8 cellular contexts compared by ENCODE assay signal in genomic region chr2:175181877-175182308, GRCh38. TPM values are rescaled to one million over a fixed set of nuclear protein-coding genes. Genes with fewer than 3 reads are reported as not detected.
A peak's percentile ranks its signal among the peaks of the same experiment; 100 is the strongest.
DNase-seq lines count a peak whose midpoint lies in the region; ATAC-seq, FAIRE-seq and TF ChIP-seq lines count a peak whose summit lies in the region.

No MANE protein-coding gene starts in this region.

- H3K14ac ChIP-seq in H1 (ENCODE audit: insufficient read length) = no peak overlapping the region

- H3K79me2 ChIP-seq in DND-41 (ENCODE audit: insufficient read depth, low read length) (peaks cover 50% of the 10 kb centered on the region), H1 (ENCODE audit: control insufficient read depth in 1 of 2, insufficient read depth in 2 of 2, low read length in 2 of 2) (peaks cover 0 to 21% of the 10 kb centered on the region in 2 experiments; a peak in 2 of 4 replicates)

- TF ChIP-seq POLR2A in NB4 (IDR thresholded peaks at IDR 0.05; ENCODE audit: extremely low read depth, insufficient read length) (no peak), H1 (IDR thresholded peaks at IDR 0.05; ENCODE audit: control extremely low read depth in 1 of 2, low read depth in 2 of 2, low read length in 2 of 2) (no peak; a peak in 1 of 3 replicates)

- H4K20me1 ChIP-seq in DND-41 (ENCODE audit: insufficient read depth, low read length) = peaks cover 25% of the 10 kb centered on the region
- H4K20me1 ChIP-seq in H1 (replicated peaks in 1 of 2; ENCODE audit: control insufficient read depth in 1 of 2, insufficient read depth in 2 of 2, low read length in 2 of 2) = peaks cover 0 to 3% of the 10 kb centered on the region in 2 experiments

- H3K4me3 ChIP-seq in DND-41 (ENCODE audit: low read depth in 1 of 2, low read length in 2 of 2) (peak overlapping the region; percentile 91 to 94; a peak in 3 of 4 replicates), NB4 (ENCODE audit: low read depth, low read length) (peak overlapping the region; percentile 54), H1 (ENCODE audit: extremely low read depth in 1 of 4, insufficient read depth in 2 of 4, low read depth in 3 of 4, low read length in 4 of 4) (peak overlapping the region; percentile 14 to 98 (median 92); a peak in 6 of 8 replicates)

- peaks cover 3% of the 10 kb centered on the region for H3K27me3 Mint-ChIP-seq in osteocyte (ENCODE audit: unreplicated experiment)

- H3K23ac ChIP-seq in H1 (ENCODE audit: insufficient read length) = no peak overlapping the region

- ATAC-seq in DND-41 (ENCODE audit: insufficient read depth, low read depth) = no peak

- H3K36me3 Mint-ChIP-seq in osteocyte (ENCODE audit: unreplicated experiment) = peaks cover 17% of the 10 kb centered on the region

- H3K27ac Mint-ChIP-seq in osteocyte (ENCODE audit: unreplicated experiment) = peak overlapping the region; percentile 90

- no peak overlapping the region for H3K4ac ChIP-seq in H1 (replicated peaks; ENCODE audit: insufficient read length, low read depth, low read length)

- H3K9me3 ChIP-seq in DND-41 (ENCODE audit: insufficient read depth, low read length, severe bottlenecking) (no peaks in the 10 kb centered on the region), H1 (ENCODE audit: insufficient read depth in 2 of 2, low read depth in 1 of 2, low read length in 1 of 2) (no peaks in the 10 kb centered on the region)

- POLR2A ChIA-PET in H1 (lab: Charles Lee; ENCODE audit: partially characterized antibody) = interaction anchor here (0.7 kb wide), 1 partner anchor 80 kb away, joined by 3 read pairs; no protein-coding TSS in a partner anchor

- H2BK20ac ChIP-seq in H1 (ENCODE audit: low read length) = no peak overlapping the region

- peaks cover 4% of the 10 kb centered on the region for H3K9me3 Mint-ChIP-seq in osteocyte (ENCODE audit: unreplicated experiment)

- no peak for TF ChIP-seq EP300 in H1 (IDR thresholded peaks at IDR 0.05; ENCODE audit: borderline replicate concordance in 1 of 2, low read depth in 2 of 2, low read length in 2 of 2)

- WGBS in H1 (ENCODE audit: extremely low coverage in 1 of 2, insufficient coverage in 1 of 2, insufficient read length in 1 of 2, insufficient replicate concordance in 2 of 2, low coverage in 1 of 2, low lambda C conversion rate in 2 of 2, missing lambda C conversion rate in 1 of 2), 2 experiments = 51% methylated on average over 5 of the region's 5 CpGs; no CpG with 5 or more reads in 1 of the 2 experiments

- peaks cover 19% of the 10 kb centered on the region for H3K4me1 Mint-ChIP-seq in osteocyte (ENCODE audit: unreplicated experiment)

- no peak for DNase-seq in DND-41
- no peak for DNase-seq in NB4 (ENCODE audit: low read depth)
- no peak for DNase-seq in H1 (ENCODE audit: low read depth in 1 of 2, low spot score in 2 of 2)
- DNase-seq in osteocyte (ENCODE audit: extremely low spot score, unreplicated experiment) = no peak
- no peak for DNase-seq in SHP77 (lab: John Stamatoyannopoulos, UW)
- no peak for DNase-seq in NCI-H2227 (lab: John Stamatoyannopoulos, UW; ENCODE audit: unreplicated experiment)
- DNase-seq in GM20000 (ENCODE audit: low spot score) = no peak
- no peak for DNase-seq in GM13977 (ENCODE audit: low spot score)

- H2BK15ac ChIP-seq in H1 (ENCODE audit: low read length) = no peak overlapping the region

- H3K27ac ChIP-seq in DND-41 (ENCODE audit: low read length) (peak overlapping the region; percentile 95), H1 (ENCODE audit: low read depth, low read length) (peak overlapping the region; percentile 48; the same call in 1 of the 2 replicates)

- FAIRE-seq in H1 (lab: Jason Lieb, UNC) = no peak

- in situ Hi-C loops in GM13977 (cut with MboI; ENCODE audit: low pct_unique_long_range_greater_than_20kb, low sequenced_read_pairs, unreplicated experiment) = no loop called here

- peak overlapping the region; percentile 99 for H2AFZ ChIP-seq in DND-41 (ENCODE audit: low read depth, low read length)
- peak overlapping the region; percentile 98 for H2AFZ ChIP-seq in H1 (ENCODE audit: low read length)

- no peak overlapping the region for H2BK120ac ChIP-seq in H1 (replicated peaks; ENCODE audit: low read depth, low read length)

- no peak overlapping the region for H2BK5ac ChIP-seq in H1 (ENCODE audit: low read depth, low read length)

- no peak overlapping the region for H3K18ac ChIP-seq in H1 (ENCODE audit: extremely low read depth, low read length)

- H3K4me1 ChIP-seq in DND-41 (ENCODE audit: insufficient read depth, low read length) (peaks cover 32% of the 10 kb centered on the region), H1 (replicated peaks in 1 of 4; ENCODE audit: control insufficient read depth in 3 of 4, insufficient read depth in 4 of 4, low read length in 3 of 4) (no peaks in the 10 kb centered on the region; a peak in 1 of 7 replicates)

- H3K9ac ChIP-seq in DND-41 (ENCODE audit: low read depth, low read length) (peak overlapping the region; percentile 95), H1 (replicated peaks in 1 of 4; ENCODE audit: extremely low read depth in 1 of 4, low read depth in 3 of 4, low read length in 3 of 4) (peak overlapping the region in 2 of 4 experiments; percentile 36 to 85; a peak in 2 of 7 replicates)

- TF ChIP-seq RAD21 in H1 (IDR thresholded peaks at IDR 0.05 in 1 of 2, conservative IDR thresholded peaks at IDR 0.05 in 1 of 2; ENCODE audit: low read depth in 2 of 2, low read length in 2 of 2) = no peak

- H3K23me2 ChIP-seq in H1 (ENCODE audit: low read depth, low read length) = no peaks in the 10 kb centered on the region

- no peak overlapping the region for H4K8ac ChIP-seq in H1 (ENCODE audit: extremely low read depth, insufficient read depth, low read length)

- H3K4me2 ChIP-seq in DND-41 (ENCODE audit: insufficient read depth, low read length) (peak overlapping the region; percentile 74), H1 (ENCODE audit: insufficient read depth in 1 of 2, low read depth in 2 of 2, low read length in 2 of 2) (peak overlapping the region; percentile 89 to 90)

- TF ChIP-seq CTCF in DND-41 (IDR thresholded peaks at IDR 0.05; ENCODE audit: borderline replicate concordance, extremely low read depth, low read length, poor library complexity, severe bottlenecking) (no peak), NB4 (IDR thresholded peaks at IDR 0.05; ENCODE audit: low read depth, low read length) (no peak), H1 (IDR thresholded peaks at IDR 0.05; ENCODE audit: control extremely low read depth in 1 of 3, insufficient read depth in 1 of 3, low read depth in 1 of 3, low read length in 3 of 3) (no peak), osteocyte (IDR thresholded peaks at IDR 0.05) (no peak), GM20000 (IDR thresholded peaks at IDR 0.05; ENCODE audit: extremely low read depth, missing control alignments) (no peak), GM13977 (IDR thresholded peaks at IDR 0.05; ENCODE audit: extremely low read depth, insufficient read depth, missing control alignments) (no peak)

- peak overlapping the region; percentile 90 for H3K4me3 Mint-ChIP-seq in osteocyte (ENCODE audit: unreplicated experiment)

- H3K36me3 ChIP-seq in DND-41 (ENCODE audit: insufficient read depth, low read length) (peaks cover 39% of the 10 kb centered on the region), H1 (ENCODE audit: control insufficient read depth in 2 of 4, insufficient read depth in 4 of 4, low read length in 3 of 4) (peaks cover 8 to 32% (median 22%) of the 10 kb centered on the region in 4 experiments)

- H3K56ac ChIP-seq in H1 (replicated peaks; ENCODE audit: insufficient read length, low read depth, low read length) = no peak overlapping the region

- H3K27me3 ChIP-seq in DND-41 (ENCODE audit: insufficient read depth, low read length, poor library complexity) (no peaks in the 10 kb centered on the region), H1 (replicated peaks in 1 of 4; ENCODE audit: control insufficient read depth in 3 of 4, extremely low read depth in 1 of 4, insufficient read depth in 3 of 4, low read length in 3 of 4) (no peaks in the 10 kb centered on the region)

- H2AK5ac ChIP-seq in H1 (ENCODE audit: low read depth, low read length) = no peak overlapping the region

- H4K91ac ChIP-seq in H1 (replicated peaks; ENCODE audit: insufficient read length, low read length) = peak overlapping the region; percentile 63

- peak overlapping the region; percentile 53 for H4K5ac ChIP-seq in H1 (ENCODE audit: insufficient read length, low read depth, low read length)

- H3K79me1 ChIP-seq in H1 (ENCODE audit: low read depth, low read length) = peaks cover 2% of the 10 kb centered on the region; the same call in 1 of the 2 replicates

- CTCF ChIA-PET in H1 (lab: Charles Lee; ENCODE audit: partially characterized antibody) = interaction anchor here (1.2 to 1.5 kb wide), 2 partner anchors 9 to 46 kb away, joined by 3 read pairs; no protein-coding TSS in a partner anchor

- H2BK12ac ChIP-seq in H1 (ENCODE audit: low read depth, low read length) = no peak overlapping the region

TF ChIP-seq in H1, 55 proteins besides CTCF, POLR2A, EP300 and RAD21 (continues in another document):
- no peak for TF ChIP-seq MAX (IDR thresholded peaks at IDR 0.05)
- no peak for TF ChIP-seq CEBPB (IDR thresholded peaks at IDR 0.05; ENCODE audit: low read depth, low read length)
- TF ChIP-seq TEAD4 (IDR thresholded peaks at IDR 0.05; ENCODE audit: low read depth, low read length) = no peak

RNA-seq across cellular contexts. Expression of gene ATP5MC3, which starts 0.4 kb away (rescaled TPM):
- total RNA-seq in H1 (2021; fragmentation: NEBNext Ultra II Directional; extraction: Animal tissue kit (Norgen Biotek cat#: 25700)) = 320 and 327 TPM in 2 replicates
- polyA plus RNA-seq in H1 (2011; rRNA removed) = 500 and 856 TPM in 2 replicates
- 561 TPM for polyA plus RNA-seq in H1 (2011; cell fraction: cytosol; rRNA removed)
- polyA plus RNA-seq in H1 (2011; cell fraction: nucleus; rRNA removed) = 153 TPM
- 400 to 492 TPM (median 430 TPM) in 4 replicates for polyA plus RNA-seq in H1 (2012, experiment 1 of 2)
- 488 TPM for polyA plus RNA-seq in H1 (2012, experiment 2 of 2)
- polyA plus RNA-seq in H1 (2013, experiment 1 of 2) = 358 TPM
- 374 TPM for polyA plus RNA-seq in H1 (2013, experiment 2 of 2)
- polyA minus RNA-seq in H1 (2011; rRNA and poly(A)+ RNA removed) = 187 and 206 TPM in 2 replicates
- polyA minus RNA-seq in H1 (2011; cell fraction: cytosol; rRNA and poly(A)+ RNA removed) = 113 TPM
- 89.8 TPM for polyA minus RNA-seq in H1 (2011; cell fraction: nucleus; rRNA and poly(A)+ RNA removed)
- total RNA-seq in osteocyte = 155 and 162 TPM in 2 replicates

RNA-seq across cellular contexts. Expression of gene ATF2, which starts 13.9 kb away (rescaled TPM):
- total RNA-seq in H1 (2021; fragmentation: NEBNext Ultra II Directional; extraction: Animal tissue kit (Norgen Biotek cat#: 25700)) = 43.1 and 46.5 TPM in 2 replicates
- 17.5 and 31.2 TPM in 2 replicates for polyA plus RNA-seq in H1 (2011; rRNA removed)
- 24.1 TPM for polyA plus RNA-seq in H1 (2011; cell fraction: cytosol; rRNA removed)
- polyA plus RNA-seq in H1 (2011; cell fraction: nucleus; rRNA removed) = 29.7 TPM
- polyA plus RNA-seq in H1 (2012, experiment 1 of 2) = 18.9 to 32.9 TPM (median 24.9 TPM) in 4 replicates
- 1.3 TPM for polyA plus RNA-seq in H1 (2012, experiment 2 of 2)
- 21.0 TPM for polyA plus RNA-seq in H1 (2013, experiment 1 of 2)
- polyA plus RNA-seq in H1 (2013, experiment 2 of 2) = 21.7 TPM
- polyA minus RNA-seq in H1 (2011; rRNA and poly(A)+ RNA removed) = 123 and 172 TPM in 2 replicates
- 41.2 TPM for polyA minus RNA-seq in H1 (2011; cell fraction: cytosol; rRNA and poly(A)+ RNA removed)
- polyA minus RNA-seq in H1 (2011; cell fraction: nucleus; rRNA and poly(A)+ RNA removed) = 149 TPM
- total RNA-seq in osteocyte = 71.0 and 74.9 TPM in 2 replicates
